In the genomic region with DNA sequence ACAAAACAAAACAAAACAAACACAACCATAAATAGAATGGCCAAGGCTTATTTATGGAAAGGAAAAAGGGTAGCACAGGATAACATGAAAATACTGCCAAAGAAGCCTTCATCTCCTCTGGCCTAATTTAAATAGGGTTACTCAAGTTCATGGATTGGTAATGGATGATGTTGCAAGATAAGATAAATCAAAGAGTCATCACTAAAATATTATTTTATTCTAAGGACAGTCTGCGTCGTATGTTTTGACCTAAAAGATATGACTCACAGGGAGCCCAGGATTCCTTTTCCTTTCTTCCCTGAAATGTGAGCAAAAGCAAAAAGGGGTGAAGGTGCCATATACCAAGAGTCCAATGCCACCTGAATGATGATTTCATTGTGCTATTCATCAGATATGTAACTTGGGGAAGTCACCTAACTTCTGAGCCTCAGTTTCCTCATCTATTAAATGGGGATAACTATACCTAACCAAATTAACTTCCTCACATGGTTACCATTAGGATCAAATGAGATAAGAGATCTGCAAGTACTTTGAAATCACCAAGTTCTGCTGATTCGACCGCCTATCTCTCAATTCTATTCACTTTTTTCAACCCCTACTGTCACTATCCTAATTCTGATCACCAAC, we compare ENCODE assay signal across 14 cellular contexts.
DNase-seq lines count a peak whose midpoint lies in the region; ATAC-seq and TF ChIP-seq lines count a peak whose summit lies in the region.
"Had no signal": no experiment of that assay in that cellular context is flagged by ENCODE, and none has a peak within 500 bp of the region (broad histone marks: within the 10 kb centered on the region; RNA-seq: fewer than 3 reads in every experiment).

No MANE protein-coding gene starts in this region.

- DNase-seq in Calu3 (no peak), RWPE2 (ENCODE audit: low spot score) (no peak), fibroblast of pulmonary artery (ENCODE audit: low read depth) (peak; percentile 60), RPMI8226 (no peak), putamen (ENCODE audit: low spot score) (no peak), DMS153 treated with DMSO at 0.1 percent for 48 hours (lab: John Stamatoyannopoulos, UW; ENCODE audit: unreplicated experiment) (no peak)
- no peak for DNase-seq in activated effector memory CD4-positive, alpha-beta T cell treated with anti-CD3 and anti-CD28 coated beads, Interleukin-2, amount 50 U/mL, for 16 hours
- DNase-seq: activated CD8-positive, alpha-beta memory T cell treated with anti-CD3 and anti-CD28 coated beads, Interleukin-2, amount 50 U/mL, for 48 hours; body of pancreas; erythroblast; kidney; NCI-H187 treated with DMSO at 0.1 percent for 48 hours had no signal

- peak overlapping the region; percentile 35 for H3K4me2 ChIP-seq in skeletal muscle satellite cell (ENCODE audit: low read length)

- no peaks in the 10 kb centered on the region for H3K27me3 Mint-ChIP-seq in Calu3 (ENCODE audit: unreplicated experiment)

- CTCF ChIA-PET in Calu3 (lab: Charles Lee): no interaction called here

- no TSS peak for BruUV-seq in Calu3 (replicated peaks; lab: Mats Ljungman, UMichigan)

- H3K9ac ChIP-seq in skeletal muscle satellite cell (ENCODE audit: low read depth, low read length): peak overlapping the region; percentile 78

- intact Hi-C loops in Calu3 (cut with micrococcal nuclease; ENCODE audit: unreplicated experiment): loop anchor here (5.0 kb wide), 1 partner anchor 36 kb away; no protein-coding TSS in a partner anchor

- H3K4me1 Mint-ChIP-seq in Calu3 (ENCODE audit: low read depth, unreplicated experiment): peaks cover 77% of the 10 kb centered on the region

- TF ChIP-seq CTCF in Calu3 (IDR thresholded peaks at IDR 0.05; ENCODE audit: unreplicated experiment) (no peak), RWPE2 (IDR thresholded peaks at IDR 0.05; ENCODE audit: poor library complexity, severe bottlenecking) (no peak), fibroblast of pulmonary artery (IDR thresholded peaks at IDR 0.05; ENCODE audit: low read length, missing control alignments) (no peak)

- no peaks in the 10 kb centered on the region for H3K27me3 ChIP-seq in RWPE2 (ENCODE audit: insufficient read depth, poor library complexity, severe bottlenecking)
- H3K27me3 ChIP-seq in skeletal muscle satellite cell (ENCODE audit: control insufficient read depth, insufficient read depth, low read length): no peaks in the 10 kb centered on the region
- H3K27me3 ChIP-seq: body of pancreas, neutrophil had no signal

- peak overlapping the region; percentile 10 for H3K27ac Mint-ChIP-seq in Calu3 (ENCODE audit: unreplicated experiment)

- H3K4me1 ChIP-seq in RWPE2 (ENCODE audit: insufficient read depth, poor library complexity, severe bottlenecking) (peaks cover 72% of the 10 kb centered on the region), skeletal muscle satellite cell (ENCODE audit: control insufficient read depth, insufficient read depth, low read length) (peaks cover 97% of the 10 kb centered on the region)

- ATAC-seq in RWPE2 (ENCODE audit: low read depth): peak; percentile 70
- ATAC-seq: body of pancreas had no signal

- H3K9me3 ChIP-seq in RWPE2 (ENCODE audit: severe bottlenecking) (no peaks in the 10 kb centered on the region), skeletal muscle satellite cell (replicated peaks; ENCODE audit: low read length) (no peaks in the 10 kb centered on the region)
- H3K9me3 ChIP-seq: body of pancreas, neutrophil had no signal

- H3K36me3 ChIP-seq in RWPE2 (ENCODE audit: low read depth): no peaks in the 10 kb centered on the region
- no peaks in the 10 kb centered on the region for H3K36me3 ChIP-seq in skeletal muscle satellite cell (ENCODE audit: insufficient read depth, low read length)
- H3K36me3 ChIP-seq: neutrophil had no signal

- H3K4me3 ChIP-seq in RWPE2 (ENCODE audit: severe bottlenecking): no peak overlapping the region
- no peak overlapping the region for H3K4me3 ChIP-seq in fibroblast of pulmonary artery (replicated peaks; ENCODE audit: low read depth, low read length)
- no peak overlapping the region for H3K4me3 ChIP-seq in skeletal muscle satellite cell (ENCODE audit: low read length)
- H3K4me3 ChIP-seq: body of pancreas had no signal

- peak overlapping the region; percentile 84 for H3K27ac ChIP-seq in RWPE2 (ENCODE audit: poor library complexity, severe bottlenecking)
- H3K27ac ChIP-seq: neutrophil had no signal

- H3K36me3 Mint-ChIP-seq in Calu3 (ENCODE audit: insufficient read depth, unreplicated experiment): peaks cover 14% of the 10 kb centered on the region

- H3K9me3 Mint-ChIP-seq in Calu3 (ENCODE audit: low read depth, unreplicated experiment): no peaks in the 10 kb centered on the region

- no peak overlapping the region for H3K4me3 Mint-ChIP-seq in Calu3 (ENCODE audit: low read depth, unreplicated experiment)
